34 cellular contexts compared by ENCODE assay signal in genomic region chr7:156533420-156533819, GRCh38.
"Had no signal": no experiment of that assay in that cellular context is flagged by ENCODE, and none has a peak within 500 bp of the region (broad histone marks: within the 10 kb centered on the region; RNA-seq: fewer than 3 reads in every experiment).

No MANE protein-coding gene starts in this region.

- H3K27me3 ChIP-seq: MG63 had no signal

- DNase-seq: Karpas-422, Kasumi-1, KG1, MG63, MM.1S, NCI-H1048, NCI-H1092, NCI-H1092 treated with DMSO at 0.1 percent for 48 hours, NCI-H1105, NCI-H1105 treated with DMSO at 0.1 percent for 48 hours, NCI-H1417, NCI-H1417 treated with DMSO at 0.1 percent for 48 hours, NCI-H1436, NCI-H1436 treated with DMSO at 0.1 percent for 48 hours, NCI-H146, NCI-H1694, NCI-H1694 treated with DMSO at 0.1 percent for 48 hours, NCI-H187, NCI-H187 treated with DMSO at 0.1 percent for 48 hours, NCI-H1930, NCI-H2029, NCI-H2029 treated with DMSO at 0.1 percent for 48 hours, NCI-H2081, NCI-H2081 treated with DMSO at 0.1 percent for 48 hours, NCI-H2107, NCI-H2171, NCI-H2171 treated with DMSO at 0.1 percent for 48 hours, NCI-H2227 treated with DMSO at 0.1 percent for 48 hours, NCI-H226, NCI-H345, NCI-H446, NCI-H446 treated with DMSO at 0.1 percent for 48 hours, NCI-H510A had no signal

- H3K4me2 ChIP-seq: KMS-11 had no signal

- H3K27ac ChIP-seq: KMS-11 had no signal

- H3K9me3 ChIP-seq: MG63 had no signal

- H3K4me3 ChIP-seq: MG63 had no signal

- H3K9ac ChIP-seq: KMS-11 had no signal

- H3K36me3 ChIP-seq: MG63 had no signal
